In the genomic region with DNA sequence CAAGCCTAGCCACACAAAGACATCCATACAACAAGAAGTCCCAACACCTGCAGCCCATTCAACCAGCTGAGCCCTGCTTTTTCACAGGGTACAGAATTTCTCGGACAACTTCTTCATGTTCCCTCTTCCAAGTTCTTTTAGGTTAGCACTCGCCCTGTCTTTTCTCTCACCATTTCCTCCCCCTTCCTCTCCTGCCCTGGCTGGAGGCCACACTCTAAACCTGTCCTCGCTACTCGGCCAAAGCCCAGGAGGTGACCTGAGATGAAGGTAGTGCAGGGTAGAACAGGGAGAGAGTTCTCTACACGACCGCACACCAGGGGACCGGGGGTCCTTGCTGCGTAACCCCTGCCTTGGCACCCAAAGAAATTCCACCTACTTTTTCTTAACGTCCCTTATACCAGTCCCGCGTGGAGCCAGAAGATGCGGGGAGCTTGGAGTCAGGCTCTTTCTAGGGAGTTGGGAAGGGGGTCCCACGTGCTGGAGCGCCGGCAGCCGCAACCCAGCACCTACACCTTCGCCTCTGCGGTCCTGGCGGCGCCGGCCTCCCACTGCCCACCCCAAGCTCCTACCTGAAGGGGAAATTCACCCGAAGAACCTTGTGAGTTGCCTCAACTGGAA, we compare ENCODE assay signal across 26 cellular contexts. TPM values are rescaled to one million over a fixed set of nuclear protein-coding genes. Genes with fewer than 3 reads are reported as not detected.
"Had no signal": no experiment of that assay in that cellular context is flagged by ENCODE, and none has a peak within 500 bp of the region (broad histone marks: within the 10 kb centered on the region; RNA-seq: fewer than 3 reads in every experiment).

No MANE protein-coding gene starts in this region.

- H3K27ac Mint-ChIP-seq: activated CD4-positive, alpha-beta memory T cell treated with anti-CD3 and anti-CD28 coated beads, Interleukin-2, amount 10 ng/mL, durations not matched to agents 7 days and 5 days; activated CD8-positive, alpha-beta memory T cell treated with anti-CD3 and anti-CD28 coated beads, Interleukin-2, amount 10 ng/mL, durations not matched to agents 7 days and 5 days; activated naive CD8-positive, alpha-beta T cell treated with anti-CD3 and anti-CD28 coated beads for 36 hours; effector memory CD8-positive, alpha-beta T cell; nephron had no signal

- H3K9me3 ChIP-seq: transverse colon had no signal

- H3K9me3 Mint-ChIP-seq: activated CD4-positive, alpha-beta memory T cell treated with anti-CD3 and anti-CD28 coated beads, Interleukin-2, amount 10 ng/mL, durations not matched to agents 7 days and 5 days; effector memory CD8-positive, alpha-beta T cell had no signal

- H3K4me1 Mint-ChIP-seq: activated CD4-positive, alpha-beta memory T cell treated with anti-CD3 and anti-CD28 coated beads, Interleukin-2, amount 10 ng/mL, durations not matched to agents 7 days and 5 days; activated CD8-positive, alpha-beta memory T cell treated with anti-CD3 and anti-CD28 coated beads, Interleukin-2, amount 10 ng/mL, durations not matched to agents 7 days and 5 days had no signal

- H3K4me3 ChIP-seq: cardiac muscle cell, lung, transverse colon had no signal

- H3K36me3 ChIP-seq: cardiac muscle cell, transverse colon had no signal

- ATAC-seq: activated CD8-positive, alpha-beta memory T cell treated with anti-CD3 and anti-CD28 coated beads, Interleukin-2, amount 10 ng/mL, durations not matched to agents 7 days and 5 days; effector memory CD8-positive, alpha-beta T cell; left colon had no signal

- H3K4me3 Mint-ChIP-seq: activated CD4-positive, alpha-beta memory T cell treated with anti-CD3 and anti-CD28 coated beads, Interleukin-2, amount 10 ng/mL, durations not matched to agents 7 days and 5 days; activated CD8-positive, alpha-beta memory T cell treated with anti-CD3 and anti-CD28 coated beads, Interleukin-2, amount 10 ng/mL, durations not matched to agents 7 days and 5 days; activated naive CD8-positive, alpha-beta T cell treated with anti-CD3 and anti-CD28 coated beads for 36 hours; effector memory CD8-positive, alpha-beta T cell had no signal

- DNase-seq: activated CD4-positive, alpha-beta memory T cell treated with anti-CD3 and anti-CD28 coated beads, Interleukin-2, amount 10 ng/mL, durations not matched to agents 7 days and 5 days; activated CD4-positive, alpha-beta T cell treated with anti-CD3 and anti-CD28 coated beads for 48 hours; activated CD4-positive, CD25-positive, alpha-beta regulatory T cell; activated CD8-positive, alpha-beta memory T cell treated with anti-CD3 and anti-CD28 coated beads, Interleukin-2, amount 10 ng/mL, durations not matched to agents 7 days and 5 days; activated naive CD8-positive, alpha-beta T cell treated with anti-CD3 and anti-CD28 coated beads for 36 hours; amniotic stem cell; effector memory CD8-positive, alpha-beta T cell; foreskin melanocyte; hypothalamus; islet precursor cell; left colon; midbrain; stimulated activated CD4-positive, alpha-beta T cell treated with anti-CD3 and anti-CD28 coated beads, Interleukin-12 subunit alpha, Interleukin-12 subunit beta, amount 100 ng/mL, for 4 hours; stimulated activated CD4-positive, alpha-beta T cell treated with anti-CD3 and anti-CD28 coated beads, Interleukin-1b, Interleukin-23, amount 100 ng/mL, for 48 hours; stimulated activated naive CD4-positive, alpha-beta T cell treated with Interleukin-2 at 50 U/mL for 16 hours; substantia nigra; T-helper 1 cell; T-helper 9 cell; transverse colon had no signal

- H3K27ac ChIP-seq: cardiac muscle cell, transverse colon had no signal

- H3K4me1 ChIP-seq: transverse colon had no signal

RNA-seq across cellular contexts. Expression of a gene that starts 16.0 kb away (rescaled TPM):
- total RNA-seq: activated CD4-positive, alpha-beta memory T cell treated with anti-CD3 and anti-CD28 coated beads, Interleukin-2, amount 10 ng/mL, durations not matched to agents 7 days and 5 days; activated CD8-positive, alpha-beta memory T cell treated with anti-CD3 and anti-CD28 coated beads, Interleukin-2, amount 10 ng/mL, durations not matched to agents 7 days and 5 days; activated naive CD8-positive, alpha-beta T cell treated with anti-CD3 and anti-CD28 coated beads for 36 hours; cardiac muscle cell; chondrocyte; dermis microvascular lymphatic vessel endothelial cell; epithelial cell of proximal tubule; left colon; lung; omental fat pad; transverse colon had no signal
- polyA plus RNA-seq: cardiac muscle cell, lung had no signal

RNA-seq across cellular contexts. Expression of a gene that starts 35.3 kb away (rescaled TPM):
- total RNA-seq: activated CD4-positive, alpha-beta memory T cell treated with anti-CD3 and anti-CD28 coated beads, Interleukin-2, amount 10 ng/mL, durations not matched to agents 7 days and 5 days; activated CD8-positive, alpha-beta memory T cell treated with anti-CD3 and anti-CD28 coated beads, Interleukin-2, amount 10 ng/mL, durations not matched to agents 7 days and 5 days; activated naive CD8-positive, alpha-beta T cell treated with anti-CD3 and anti-CD28 coated beads for 36 hours; cardiac muscle cell; dermis microvascular lymphatic vessel endothelial cell; epithelial cell of proximal tubule; left colon; transverse colon had no signal
